18 cellular contexts compared by ENCODE assay signal in genomic region chr5:111262815-111263214, GRCh38.
"Had no signal": no experiment of that assay in that cellular context is flagged by ENCODE, and none has a peak within 500 bp of the region (broad histone marks: within the 10 kb centered on the region; RNA-seq: fewer than 3 reads in every experiment).

No MANE protein-coding gene starts in this region.

- H3K27ac ChIP-seq: body of pancreas, neutrophil, ovary, prostate gland, spleen, tibial artery, WERI-Rb-1 had no signal

- H3K36me3 ChIP-seq: neutrophil, ovary, prostate gland, spleen, tibial artery, WERI-Rb-1 had no signal

- DNase-seq: activated CD4-positive, alpha-beta T cell treated with anti-CD3 and anti-CD28 coated beads, Interleukin-2, amount 50 U/mL, for 48 hours; activated gamma-delta T cell treated with Interleukin-2 at 50 U/mL for 16 hours; anterior cingulate cortex; body of pancreas; left colon; ovary; spleen; stimulated activated CD4-positive, alpha-beta T cell treated with anti-CD3 and anti-CD28 coated beads, Interleukin-4, amount 100 ng/mL, for 1 hour; stimulated activated naive CD4-positive, alpha-beta T cell treated with Interleukin-2 at 50 U/mL for 16 hours; T-cell; tibial artery; WERI-Rb-1 had no signal

- H3K4me3 ChIP-seq: body of pancreas, ovary, prostate gland, spleen, tibial artery had no signal

- H3K4me3 Mint-ChIP-seq: memory B cell; nephron; T-cell; T-helper 2 cell treated with Interferon-gamma antibody and Interleukin-4, amounts not matched to agents 5 μg/mL and 100 μg/mL, for 36 hours had no signal

- H3K27ac Mint-ChIP-seq: memory B cell; T-helper 2 cell treated with Interferon-gamma antibody and Interleukin-4, amounts not matched to agents 5 μg/mL and 100 μg/mL, for 36 hours had no signal

- H3K27me3 ChIP-seq: body of pancreas, neutrophil, ovary, spleen, tibial artery had no signal

- FAIRE-seq: keratinocyte had no signal

- ATAC-seq: body of pancreas, left colon had no signal

- H3K9me3 Mint-ChIP-seq: memory B cell, nephron had no signal

- H3K27me3 Mint-ChIP-seq: memory B cell, T-cell had no signal

- H3K4me1 ChIP-seq: body of pancreas, prostate gland, tibial artery had no signal

- H3K36me3 Mint-ChIP-seq: memory B cell had no signal

- H3K4me1 Mint-ChIP-seq: memory B cell, nephron had no signal

- H3K9me3 ChIP-seq: body of pancreas, neutrophil, ovary, prostate gland, tibial artery had no signal
